ENCODE assay signal across 8 cellular contexts in the genomic region with DNA sequence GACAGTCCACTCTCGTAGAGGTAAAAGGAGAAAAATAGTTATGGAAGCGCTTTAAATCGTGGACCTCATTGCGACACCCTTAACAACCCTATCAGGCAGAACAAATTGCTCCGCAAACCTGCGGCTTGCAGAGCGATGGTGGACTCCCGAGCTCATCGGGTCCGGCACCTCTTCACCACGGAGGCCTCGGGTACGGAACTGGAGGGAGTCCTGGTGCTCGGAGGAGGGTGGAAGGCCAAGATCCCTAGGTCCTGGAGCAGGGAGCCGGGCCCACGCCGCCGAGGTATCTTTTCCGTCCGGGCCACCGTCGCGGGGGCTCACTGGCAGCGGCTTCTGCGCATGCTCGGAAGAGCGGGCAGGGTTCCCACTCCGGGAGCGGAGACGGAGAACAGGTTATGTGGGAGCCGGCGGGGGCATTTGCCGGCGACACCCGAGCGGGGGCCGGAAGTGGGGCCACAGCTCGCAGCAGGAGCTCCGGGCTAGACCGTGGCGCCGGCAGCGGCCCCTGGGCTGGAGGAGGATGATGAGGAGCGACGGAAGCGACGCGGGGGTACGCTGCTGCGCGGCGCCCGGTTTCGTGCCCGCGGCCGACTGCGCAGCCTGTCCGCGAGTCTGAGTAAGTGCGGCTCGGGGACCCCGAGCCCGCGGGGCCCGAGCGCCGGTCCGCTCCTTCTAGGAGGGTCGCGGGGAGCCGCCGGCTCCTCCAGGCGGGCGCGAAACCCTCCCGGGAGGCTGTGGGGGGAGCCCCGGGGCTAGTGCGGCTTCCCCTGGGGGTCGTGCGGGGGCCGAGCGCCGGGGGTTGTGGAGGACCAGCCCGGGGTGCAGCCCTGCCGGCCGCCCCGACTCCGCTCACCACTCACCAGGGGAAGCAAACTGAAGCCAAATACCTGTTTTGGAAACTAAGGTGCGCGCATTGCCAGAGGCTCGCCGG. TPM values are rescaled to one million over a fixed set of nuclear protein-coding genes. Genes with fewer than 3 reads are reported as not detected.
DNase-seq lines count a peak whose midpoint lies in the region; ATAC-seq and TF ChIP-seq lines count a peak whose summit lies in the region.

A gene (plus strand): TSS at position 349 of the 931 bp plus-strand sequence. CDS start 10,827 bp downstream, outside the sequence.

- peaks cover 6% of the 10 kb centered on the region; the same call in 1 of the 2 replicates for H3K79me2 ChIP-seq in OCI-LY1 (ENCODE audit: insufficient read depth, low read length)

- H3K9me3 ChIP-seq in HUES6 (ENCODE audit: control insufficient read depth, insufficient read depth, low read depth, low read length) (no peaks in the 10 kb centered on the region), OCI-LY1 (ENCODE audit: low read length) (no peaks in the 10 kb centered on the region), mononuclear cell (ENCODE audit: low read depth, low read length) (no peaks in the 10 kb centered on the region)

- peak within 1 kb of the TSS; percentile 85 for H3K4me2 ChIP-seq in OCI-LY1 (ENCODE audit: low read length)

- H4K20me1 ChIP-seq in OCI-LY1 (ENCODE audit: insufficient read depth, low read length), result peaks cover 5% of the 10 kb centered on the region; the same call in 1 of the 2 replicates

- peak within 1 kb of the TSS; percentile 66 for H3K4me3 ChIP-seq in HUES6 (ENCODE audit: low read depth, low read length)
- peak within 1 kb of the TSS; percentile 84 for H3K4me3 ChIP-seq in OCI-LY1 (ENCODE audit: low read depth, low read length, poor library complexity, severe bottlenecking)
- peak within 1 kb of the TSS; percentile 78 for H3K4me3 ChIP-seq in epithelial cell of esophagus (ENCODE audit: low read length)
- H3K4me3 ChIP-seq in mononuclear cell (ENCODE audit: low read length), result peak within 1 kb of the TSS; percentile 93

- H3K4me1 ChIP-seq in HUES6 (ENCODE audit: control insufficient read depth, insufficient read depth, low read length) (peaks cover 13% of the 10 kb centered on the region), OCI-LY1 (ENCODE audit: insufficient read depth, low read length, severe bottlenecking) (peaks cover 51% of the 10 kb centered on the region), mononuclear cell (ENCODE audit: insufficient read depth, low read length) (peaks cover 46% of the 10 kb centered on the region)

- H3K27ac ChIP-seq in HUES6 (ENCODE audit: low read depth, low read length) (peak within 1 kb of the TSS; percentile 90; the same call in 1 of the 2 replicates), OCI-LY1 (ENCODE audit: low read depth, low read length, poor library complexity, severe bottlenecking) (peak within 1 kb of the TSS; percentile 68)

- DNase-seq in DMS 273 (lab: John Stamatoyannopoulos, UW; ENCODE audit: unreplicated experiment), result peak; percentile 95
- peak; percentile 86 for DNase-seq in activated T-cell treated with anti-CD3 and anti-CD28 coated beads for 1 hour (ENCODE audit: low read depth)
- peak; percentile 90 for DNase-seq in epithelial cell of esophagus (ENCODE audit: low read depth)
- peak; percentile 81 to 82 for DNase-seq in stimulated activated CD8-positive, alpha-beta memory T cell treated with anti-CD3 and anti-CD28 coated beads, Interleukin-2, amount 100 ng/mL, for 48 hours (ENCODE audit: low read depth in 2 of 2)

- H2AFZ ChIP-seq in OCI-LY1 (ENCODE audit: low read length), result 0 out of 2 replicates have a peak within 1 kb of the TSS, but pooled peaks have one; percentile 56

- H3K9ac ChIP-seq in HUES6 (ENCODE audit: low read length), result peak within 1 kb of the TSS; percentile 88
- peak within 1 kb of the TSS; percentile 83 for H3K9ac ChIP-seq in OCI-LY1 (ENCODE audit: low read length)

- peak; percentile 72 for ATAC-seq in GM21447 (IDR thresholded peaks at IDR 0.05; ENCODE audit: unreplicated experiment)

- H3K36me3 ChIP-seq in HUES6 (ENCODE audit: control insufficient read depth, insufficient read depth, low read length) (no peaks in the 10 kb centered on the region), OCI-LY1 (ENCODE audit: insufficient read depth, low read length) (no peaks in the 10 kb centered on the region)

- H3K27me3 ChIP-seq in HUES6 (ENCODE audit: control insufficient read depth, insufficient read depth, low read length) (no peaks in the 10 kb centered on the region), OCI-LY1 (ENCODE audit: insufficient read depth, low read length) (no peaks in the 10 kb centered on the region), mononuclear cell (ENCODE audit: insufficient read depth, low read length) (no peaks in the 10 kb centered on the region)

- TF ChIP-seq CTCF in OCI-LY1 (IDR thresholded peaks at IDR 0.05; ENCODE audit: low read length) (no peak), epithelial cell of esophagus (IDR thresholded peaks at IDR 0.05; ENCODE audit: insufficient read depth, low read depth, low read length, missing control alignments) (no peak)

- H3K9me2 ChIP-seq in OCI-LY1 (ENCODE audit: low read depth, low read length), result no peaks in the 10 kb centered on the region

- 0 out of 2 replicates have a peak, but pooled peaks cover 9% of the 10 kb centered on the region for H3F3A ChIP-seq in OCI-LY1 (ENCODE audit: insufficient read depth, low read length)

RNA-seq across cellular contexts. Expression of the gene that starts here (rescaled TPM):
- 28.5 TPM for total RNA-seq in mononuclear cell

Comparison
In these comparisons a context has a peak if more than half of its experiments do, and no peak if none do; other contexts are left out.
1. Peak in every context shown above with its lines: DNase-seq, ATAC-seq, H3K4me3 ChIP-seq and H3K27ac ChIP-seq.